In the genomic region with DNA sequence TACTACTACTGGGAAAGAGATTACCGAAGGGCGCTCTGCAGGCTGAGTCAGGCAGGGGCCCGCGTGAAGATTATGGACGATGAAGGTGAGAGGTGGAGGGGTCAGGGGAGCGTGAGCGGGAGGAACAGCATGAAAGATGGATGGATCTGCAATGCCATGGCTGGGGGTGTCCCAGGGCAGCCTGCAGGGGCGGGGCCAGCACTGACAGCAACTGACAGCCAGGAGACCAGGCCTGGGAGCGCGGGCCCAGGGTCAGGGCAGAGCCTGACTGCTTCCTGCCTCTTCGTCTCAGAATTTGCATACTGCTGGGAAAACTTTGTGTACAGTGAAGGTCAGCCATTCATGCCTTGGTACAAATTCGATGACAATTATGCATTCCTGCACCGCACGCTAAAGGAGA, we compare ENCODE assay signal across 2 cellular contexts. TPM values are rescaled to one million over a fixed set of nuclear protein-coding genes. Genes with fewer than 3 reads are reported as not detected.
"Had no signal": no experiment of that assay in that cellular context is flagged by ENCODE, and none has a peak within 500 bp of the region (broad histone marks: within the 10 kb centered on the region; RNA-seq: fewer than 3 reads in every experiment).

No MANE protein-coding gene starts in this region.

RNA-seq across cellular contexts. Expression of a gene that starts 51.9 kb away (rescaled TPM):
- total RNA-seq: M059J, RPMI7951 had no signal
